Comparison of ENCODE assay signal across 2 cellular contexts in genomic region chr2:165443524-165443923, GRCh38.
TF ChIP-seq lines count a peak whose summit lies in the region.

No MANE protein-coding gene starts in this region.

TF ChIP-seq in GM23338, 12 proteins besides CTCF, POLR2A, EP300 and RAD21 (continued from another document):
- TF ChIP-seq REST (IDR thresholded peaks at IDR 0.05; ENCODE audit: unreplicated experiment) (no peak), ZNF331 (CRISPR knock-in tag; IDR thresholded peaks at IDR 0.05; ENCODE audit: low read depth) (no peak), EZH2phosphoT487 (IDR thresholded peaks at IDR 0.05; ENCODE audit: unreplicated experiment) (no peak), EZH2 (IDR thresholded peaks at IDR 0.05; ENCODE audit: low read depth, unreplicated experiment) (no peak), STAT1 (IDR thresholded peaks at IDR 0.05; ENCODE audit: unreplicated experiment) (no peak), ETS1 (IDR thresholded peaks at IDR 0.05) (no peak)

TF ChIP-seq in neural cell, 6 proteins besides CTCF, POLR2A, EP300 and RAD21 (continued from another document):
- TF ChIP-seq EZH2 (IDR thresholded peaks at IDR 0.05; ENCODE audit: borderline replicate concordance, insufficient read depth, low read length, poor library complexity, severe bottlenecking), result no peak
- no peak for TF ChIP-seq TAF1 (IDR thresholded peaks at IDR 0.05; ENCODE audit: low read depth)
- TF ChIP-seq REST (IDR thresholded peaks at IDR 0.05; ENCODE audit: borderline replicate concordance), result no peak
TF ChIP-seq in neural cell: peak in this region for 1.
